10 cellular contexts compared by ENCODE assay signal in genomic region chr1:89608627-89609338, GRCh38. TPM values are rescaled to one million over a fixed set of nuclear protein-coding genes. Genes with fewer than 3 reads are reported as not detected.
DNase-seq lines count a peak whose midpoint lies in the region; ATAC-seq and TF ChIP-seq lines count a peak whose summit lies in the region.
"Had no signal": no experiment of that assay in that cellular context is flagged by ENCODE, and none has a peak within 500 bp of the region (broad histone marks: within the 10 kb centered on the region; RNA-seq: fewer than 3 reads in every experiment).

No MANE protein-coding gene starts in this region.

- no peaks in the 10 kb centered on the region for H3K27me3 ChIP-seq in IMR-90 (ENCODE audit: control insufficient read depth, insufficient read depth, low read length)

- no peaks in the 10 kb centered on the region for H3K79me1 ChIP-seq in IMR-90 (ENCODE audit: low read depth in 1 of 2, low read length in 2 of 2)

- H3K14ac ChIP-seq in IMR-90 (replicated peaks; ENCODE audit: low read depth, low read length), result 0 out of 2 replicates have a peak overlapping the region, but pooled peaks have one; percentile 66

- no peak overlapping the region for H2BK15ac ChIP-seq in IMR-90 (ENCODE audit: low read depth, low read length)

- H3K36me3 ChIP-seq in IMR-90 (ENCODE audit: control insufficient read depth, insufficient read depth, low read length), result no peaks in the 10 kb centered on the region

- no peak overlapping the region for H2AFZ ChIP-seq in IMR-90 (replicated peaks; ENCODE audit: low read length, poor library complexity)

- peaks cover 4% of the 10 kb centered on the region; the same call in 1 of the 2 replicates for H3K9me1 ChIP-seq in IMR-90 (ENCODE audit: insufficient read depth, low read length)

- H3K23ac ChIP-seq in IMR-90 (ENCODE audit: low read depth, low read length), result no peak overlapping the region

- POLR2A ChIA-PET in IMR-90 (lab: Charles Lee; ENCODE audit: unreplicated experiment), result interaction anchor here (0.6 kb wide), 1 partner anchor 543 kb away, joined by 3 read pairs; no protein-coding TSS in a partner anchor

- H2BK5ac ChIP-seq in IMR-90 (ENCODE audit: low read depth, low read length, poor library complexity, severe bottlenecking), result no peak overlapping the region

- no peak overlapping the region for H3K4me2 ChIP-seq in IMR-90 (ENCODE audit: low read depth, low read length)

- no TSS peak for BruUV-seq in IMR-90 (replicated peaks; lab: Mats Ljungman, UMichigan)

- no peaks in the 10 kb centered on the region for H4K20me1 ChIP-seq in IMR-90 (ENCODE audit: insufficient read depth, low read length)

- no peak overlapping the region for H2BK20ac ChIP-seq in IMR-90 (ENCODE audit: low read depth, low read length)

- no peaks in the 10 kb centered on the region for H3K9me3 ChIP-seq in IMR-90 (ENCODE audit: control insufficient read depth, insufficient read depth, low read length)

- TF ChIP-seq RAD21 in IMR-90 (IDR thresholded peaks at IDR 0.05; ENCODE audit: low read length), result no peak

- no peak overlapping the region for H4K8ac ChIP-seq in IMR-90 (ENCODE audit: low read depth in 2 of 2, low read length in 2 of 2)

- H3K4ac ChIP-seq in IMR-90 (ENCODE audit: low read depth, low read length), result 0 out of 2 replicates have a peak overlapping the region, but pooled peaks have one; percentile 22

- no peak overlapping the region for H2AK9ac ChIP-seq in IMR-90 (replicated peaks; ENCODE audit: low read depth, low read length, poor library complexity)

- H3K18ac ChIP-seq in IMR-90 (ENCODE audit: low read depth, low read length), result no peak overlapping the region

- H3K4me1 ChIP-seq in IMR-90 (ENCODE audit: control insufficient read depth, insufficient read depth, low read length), result peaks cover 3% of the 10 kb centered on the region

- no peak overlapping the region for H2BK120ac ChIP-seq in IMR-90 (ENCODE audit: low read depth, low read length)

- CTCF ChIA-PET in IMR-90 (lab: Yijun Ruan, JAX), result interaction anchor here (0.7 kb wide), 2 partner anchors 11 to 92 kb away, joined by 3 read pairs; no protein-coding TSS in a partner anchor

- TF ChIP-seq POLR2A in IMR-90 (IDR thresholded peaks at IDR 0.05; ENCODE audit: low read depth, low read length), result no peak

- TF ChIP-seq CTCF in IMR-90 (conservative IDR thresholded peaks at IDR 0.05; ENCODE audit: low read depth, low read length) (no peak), epithelial cell of esophagus (IDR thresholded peaks at IDR 0.05; ENCODE audit: insufficient read depth, low read depth, low read length, missing control alignments) (no peak)

- no peak overlapping the region for H4K5ac ChIP-seq in IMR-90 (ENCODE audit: low read depth, low read length)

- no peak overlapping the region for H3K56ac ChIP-seq in IMR-90 (ENCODE audit: extremely low read depth, insufficient read depth, low read length)

- H2AK5ac ChIP-seq in IMR-90 (ENCODE audit: low read depth, low read length), result no peak overlapping the region

- H3K27ac ChIP-seq in IMR-90 (ENCODE audit: insufficient read depth, low read length), result no peak overlapping the region

- H4K91ac ChIP-seq in IMR-90 (ENCODE audit: insufficient read depth, low read depth, low read length), result no peak overlapping the region

- ATAC-seq in IMR-90 (ENCODE audit: low read depth) (no peak), HG02885 (IDR thresholded peaks at IDR 0.05; ENCODE audit: poor library complexity, unreplicated experiment) (no peak), HG03045 (IDR thresholded peaks at IDR 0.05; ENCODE audit: unreplicated experiment) (no peak)

- DNase-seq in IMR-90 (no peak), epithelial cell of esophagus (ENCODE audit: low read depth) (peak; percentile 59), amniotic stem cell (lab: John Stamatoyannopoulos, UW) (no peak), HK-2 (ENCODE audit: unreplicated experiment) (no peak)
- peak; percentile 87 for DNase-seq in activated CD8-positive, alpha-beta memory T cell treated with anti-CD3 and anti-CD28 coated beads, Interleukin-2, amount 50 U/mL, for 48 hours
- DNase-seq in stimulated activated CD4-positive, alpha-beta T cell treated with anti-CD3 and anti-CD28 coated beads, Interleukin-1b, Interleukin-23, amount 100 ng/mL, for 48 hours, result peak; percentile 74
- DNase-seq: H9, retina had no signal

- dilution Hi-C loops in IMR-90 (cut with HindIII; ENCODE audit: low sequenced_read_pairs, unreplicated experiment), result no loop called here

- no peak overlapping the region for H3K9ac ChIP-seq in IMR-90 (ENCODE audit: low read depth, low read length)

- intact Hi-C loops in IMR-90 (cut with micrococcal nuclease), result no loop called here

- 98% methylated on average over 7 of the region's 19 CpGs; no CpG with 5 or more reads in 1 of the 2 experiments for WGBS in IMR-90 (ENCODE audit: extremely low coverage in 2 of 2, insufficient read length in 1 of 2), 2 experiments

- in situ Hi-C loops in IMR-90 (cut with MboI; ENCODE audit: low sequenced_read_pairs), result loop anchor here (10.0 kb wide), 1 partner anchor 134 kb away; no protein-coding TSS in a partner anchor

- H3K4me3 ChIP-seq in IMR-90 (ENCODE audit: insufficient read depth, low read depth, low read length), result no peak overlapping the region
- H3K4me3 ChIP-seq in epithelial cell of esophagus (ENCODE audit: low read length), result no peak overlapping the region

TF ChIP-seq in IMR-90, 13 proteins besides CTCF, POLR2A, EP300 and RAD21:
- TF ChIP-seq ELK1 (IDR thresholded peaks at IDR 0.05; ENCODE audit: borderline replicate concordance, low read depth, low read length), result no peak
- no peak for TF ChIP-seq MXI1 (IDR thresholded peaks at IDR 0.05; ENCODE audit: borderline replicate concordance, low read depth, low read length)
- no peak for TF ChIP-seq FOS (IDR thresholded peaks at IDR 0.05; ENCODE audit: low read depth, low read length)
- TF ChIP-seq RFX5 (IDR thresholded peaks at IDR 0.05; ENCODE audit: low read depth, low read length), result no peak
- no peak for TF ChIP-seq MAFK (IDR thresholded peaks at IDR 0.05; ENCODE audit: low read depth, low read length)
- TF ChIP-seq SMC3 (IDR thresholded peaks at IDR 0.05; ENCODE audit: low read depth, low read length), result no peak
- TF ChIP-seq CEBPB (IDR thresholded peaks at IDR 0.05; ENCODE audit: low read depth, low read length), result no peak
- no peak for TF ChIP-seq RCOR1 (IDR thresholded peaks at IDR 0.05; ENCODE audit: insufficient replicate concordance, low read length)
- TF ChIP-seq MAZ (IDR thresholded peaks at IDR 0.05; ENCODE audit: borderline replicate concordance, low read depth, low read length), result no peak
- TF ChIP-seq NFE2L2 (IDR thresholded peaks at IDR 0.05; ENCODE audit: low read depth, low read length), result no peak
- no peak for TF ChIP-seq USF2 (IDR thresholded peaks at IDR 0.05; ENCODE audit: low read depth, low read length)
- no peak for TF ChIP-seq CHD1 (IDR thresholded peaks at IDR 0.05; ENCODE audit: low read depth, low read length)

RNA-seq across cellular contexts. Expression of gene LRRC8C, which starts 24.1 kb away (rescaled TPM):
- 12.9 and 15.3 TPM in 2 replicates for total RNA-seq in IMR-90 (2012; rRNA removed)
- 6.5 TPM in 2 replicates for polyA plus RNA-seq in IMR-90 (2012; rRNA removed)
- polyA plus RNA-seq in IMR-90 (2012; cell fraction: cytosol; rRNA removed), result 2.1 and 2.3 TPM in 2 replicates
- polyA plus RNA-seq in IMR-90 (2012; cell fraction: nucleus; rRNA removed; ENCODE audit: low replicate concordance), result 1.2 and 3.8 TPM in 2 replicates

Comparison
In these comparisons a context has a peak if more than half of its experiments do, and no peak if none do; other contexts are left out.
1. DNase-seq: peak in activated CD8-positive, alpha-beta memory T cell treated with anti-CD3 and anti-CD28 coated beads, Interleukin-2, amount 50 U/mL, for 48 hours (single experiment), epithelial cell of esophagus (single experiment) and stimulated activated CD4-positive, alpha-beta T cell treated with anti-CD3 and anti-CD28 coated beads, Interleukin-1b, Interleukin-23, amount 100 ng/mL, for 48 hours (single experiment); none in IMR-90 (single experiment), amniotic stem cell (single experiment) and HK-2 (single experiment).